Comparison of ENCODE assay signal across 16 cellular contexts in genomic region chr3:32841875-32842505, GRCh38. TPM values are rescaled to one million over a fixed set of nuclear protein-coding genes. Genes with fewer than 3 reads are reported as not detected.
DNase-seq lines count a peak whose midpoint lies in the region; ATAC-seq and TF ChIP-seq lines count a peak whose summit lies in the region.
"Had no signal": no experiment of that assay in that cellular context is flagged by ENCODE, and none has a peak within 500 bp of the region (broad histone marks: within the 10 kb centered on the region; RNA-seq: fewer than 3 reads in every experiment).

No MANE protein-coding gene starts in this region.

- H3K4me1 ChIP-seq in trophoblast cell (ENCODE audit: control insufficient read depth in 1 of 2, insufficient read depth in 2 of 2, low read length in 2 of 2) (peaks cover 48 to 57% of the 10 kb centered on the region in 2 experiments), gastroesophageal sphincter (no peaks in the 10 kb centered on the region)
- H3K4me1 ChIP-seq: Peyer's patch had no signal

- H3K4me2 ChIP-seq in trophoblast cell (ENCODE audit: low read length): no peak overlapping the region

- ATAC-seq in GM18502 (IDR thresholded peaks at IDR 0.05; ENCODE audit: poor library complexity, unreplicated experiment): peak; percentile 55
- no peak for ATAC-seq in gastroesophageal sphincter
- ATAC-seq: left ventricle myocardium superior had no signal

- H4K8ac ChIP-seq in trophoblast cell (ENCODE audit: low read depth, low read length): peak overlapping the region; percentile 31

- H4K12ac ChIP-seq in trophoblast cell (ENCODE audit: low read depth, low read length): no peak overlapping the region

- H3K9me3 Mint-ChIP-seq in T-helper 2 cell treated with Interferon-gamma antibody and Interleukin-4, amounts not matched to agents 5 μg/mL and 100 μg/mL, for 36 hours: no peaks in the 10 kb centered on the region
- H3K9me3 Mint-ChIP-seq: activated CD4-positive, alpha-beta T cell treated with anti-CD3 and anti-CD28 coated beads, Interleukin-2, amount 10 ng/mL, durations not matched to agents 7 days and 5 days; CD4-positive, alpha-beta T cell had no signal

- peak overlapping the region; percentile 13 for H3K4me3 ChIP-seq in NB4 (ENCODE audit: low read depth, low read length)
- no peak overlapping the region for H3K4me3 ChIP-seq in fibroblast of mammary gland (ENCODE audit: control insufficient read depth, low read depth, low read length)
- no peak overlapping the region for H3K4me3 ChIP-seq in trophoblast cell (ENCODE audit: low read depth, low read length)
- no peak overlapping the region for H3K4me3 ChIP-seq in gastroesophageal sphincter
- H3K4me3 ChIP-seq: HAP-1, Peyer's patch had no signal

- no peak overlapping the region for H3K9ac ChIP-seq in trophoblast cell (ENCODE audit: low read length)

- no peak overlapping the region for H3K4me3 Mint-ChIP-seq in T-helper 2 cell treated with Interferon-gamma antibody and Interleukin-4, amounts not matched to agents 5 μg/mL and 100 μg/mL, for 36 hours
- H3K4me3 Mint-ChIP-seq: activated CD4-positive, alpha-beta T cell treated with anti-CD3 and anti-CD28 coated beads, Interleukin-2, amount 10 ng/mL, durations not matched to agents 7 days and 5 days; CD4-positive, alpha-beta T cell had no signal

- DNase-seq in NB4 (ENCODE audit: low read depth) (peak; percentile 66), fibroblast of mammary gland (ENCODE audit: low read depth) (peak; percentile 33), trophoblast cell (peak; percentile 60 to 63), dermis blood vessel endothelial cell (no peak)
- no peak for DNase-seq in stimulated activated naive CD4-positive, alpha-beta T cell treated with Interleukin-2 at 50 U/mL for 16 hours (lab: John Stamatoyannopoulos, UW)
- no peak for DNase-seq in T-helper 2 cell treated with Interferon-gamma antibody and Interleukin-4, amounts not matched to agents 5 μg/mL and 100 μg/mL, for 36 hours (ENCODE audit: low spot score)
- DNase-seq: activated CD4-positive, alpha-beta T cell treated with anti-CD3 and anti-CD28 coated beads, Interleukin-2, amount 10 ng/mL, durations not matched to agents 7 days and 5 days; CD4-positive, alpha-beta T cell; left ventricle myocardium superior; NCI-H345; Peyer's patch; small intestine had no signal

- H3K27me3 Mint-ChIP-seq in T-helper 2 cell treated with Interferon-gamma antibody and Interleukin-4, amounts not matched to agents 5 μg/mL and 100 μg/mL, for 36 hours (ENCODE audit: low read depth): peaks cover 14% of the 10 kb centered on the region
- H3K27me3 Mint-ChIP-seq: CD4-positive, alpha-beta T cell had no signal

- no CpG with 5 or more reads among the region's 5 CpGs for WGBS in trophoblast cell (ENCODE audit: extremely low coverage, insufficient coverage, insufficient read length)
- WGBS in gastroesophageal sphincter (ENCODE audit: low coverage in 1 of 2), 2 donors: 39 to 40% methylated on average over 2 of the region's 5 CpGs

- TF ChIP-seq CTCF in NB4 (IDR thresholded peaks at IDR 0.05; ENCODE audit: low read depth, low read length): no peak
- TF ChIP-seq CTCF in fibroblast of mammary gland (conservative IDR thresholded peaks at IDR 0.05; ENCODE audit: control insufficient read depth, insufficient read depth, low read depth, low read length): no peak
- no peak for TF ChIP-seq CTCF in gastroesophageal sphincter (IDR thresholded peaks at IDR 0.05)

- TF ChIP-seq POLR2A in NB4 (IDR thresholded peaks at IDR 0.05; ENCODE audit: extremely low read depth, insufficient read length): no peak
- no peak for TF ChIP-seq POLR2A in gastroesophageal sphincter (IDR thresholded peaks at IDR 0.05)

- no peaks in the 10 kb centered on the region for H3K9me3 ChIP-seq in trophoblast cell (ENCODE audit: insufficient read depth, low read depth, low read length)
- no peaks in the 10 kb centered on the region for H3K9me3 ChIP-seq in gastroesophageal sphincter
- H3K9me3 ChIP-seq: HAP-1, Peyer's patch had no signal

- peaks cover 15% of the 10 kb centered on the region for H3K79me1 ChIP-seq in trophoblast cell (ENCODE audit: low read length)

- no peak for TF ChIP-seq EP300 in gastroesophageal sphincter (IDR thresholded peaks at IDR 0.05)

- H2BK120ac ChIP-seq in trophoblast cell (ENCODE audit: insufficient read depth, low read length, poor library complexity): peak overlapping the region; percentile 70

- H3K18ac ChIP-seq in trophoblast cell (ENCODE audit: low read length): peak overlapping the region; percentile 77

- H2BK5ac ChIP-seq in trophoblast cell (ENCODE audit: low read depth, low read length, poor library complexity): peak overlapping the region; percentile 27

- H3K14ac ChIP-seq in trophoblast cell (ENCODE audit: low read length): no peak overlapping the region

- H2AK5ac ChIP-seq in trophoblast cell (ENCODE audit: low read length): no peak overlapping the region

- no peaks in the 10 kb centered on the region for H3K36me3 Mint-ChIP-seq in T-helper 2 cell treated with Interferon-gamma antibody and Interleukin-4, amounts not matched to agents 5 μg/mL and 100 μg/mL, for 36 hours (ENCODE audit: low read depth)

- peak overlapping the region; percentile 96 for H3K4ac ChIP-seq in trophoblast cell (ENCODE audit: low read depth, low read length)

- H3K27me3 ChIP-seq in trophoblast cell (ENCODE audit: insufficient read depth, low read length) (no peaks in the 10 kb centered on the region), gastroesophageal sphincter (peaks cover 27% of the 10 kb centered on the region)
- H3K27me3 ChIP-seq: Peyer's patch had no signal

- peak overlapping the region; percentile 34 for H2BK12ac ChIP-seq in trophoblast cell (ENCODE audit: low read length)

- H3K23ac ChIP-seq in trophoblast cell (ENCODE audit: low read length): no peak overlapping the region

- H3K79me2 ChIP-seq in trophoblast cell (ENCODE audit: control insufficient read depth, insufficient read depth, low read length, poor library complexity): peaks cover 32% of the 10 kb centered on the region

- no peaks in the 10 kb centered on the region for H3K36me3 ChIP-seq in trophoblast cell (ENCODE audit: control insufficient read depth in 1 of 2, insufficient read depth in 2 of 2, low read length in 2 of 2)
- H3K36me3 ChIP-seq in gastroesophageal sphincter: no peaks in the 10 kb centered on the region
- H3K36me3 ChIP-seq: HAP-1, Peyer's patch had no signal

- H3K27ac ChIP-seq in trophoblast cell (ENCODE audit: low read depth, low read length) (peak overlapping the region; percentile 44), gastroesophageal sphincter (no peak overlapping the region)
- H3K27ac ChIP-seq: Peyer's patch had no signal

- H3K27ac Mint-ChIP-seq in T-helper 2 cell treated with Interferon-gamma antibody and Interleukin-4, amounts not matched to agents 5 μg/mL and 100 μg/mL, for 36 hours: no peak overlapping the region
- H3K27ac Mint-ChIP-seq: activated CD4-positive, alpha-beta T cell treated with anti-CD3 and anti-CD28 coated beads, Interleukin-2, amount 10 ng/mL, durations not matched to agents 7 days and 5 days; CD4-positive, alpha-beta T cell had no signal

- peaks cover 15% of the 10 kb centered on the region for H3K4me1 Mint-ChIP-seq in T-helper 2 cell treated with Interferon-gamma antibody and Interleukin-4, amounts not matched to agents 5 μg/mL and 100 μg/mL, for 36 hours (ENCODE audit: low read depth)

- H2AFZ ChIP-seq in trophoblast cell (ENCODE audit: insufficient read depth, low read length, poor library complexity): no peak overlapping the region

- H4K91ac ChIP-seq in trophoblast cell (ENCODE audit: low read depth, low read length): peak overlapping the region; percentile 32

RNA-seq across cellular contexts. Expression of gene TRIM71, which starts 24.2 kb away (rescaled TPM):
- 22.6 and 23.2 TPM in 2 replicates for polyA plus RNA-seq in trophoblast cell (2013)
- not detected for total RNA-seq in gastroesophageal sphincter
- total RNA-seq in dermis blood vessel endothelial cell: not detected in 2 replicates
- total RNA-seq: activated CD4-positive, alpha-beta T cell treated with anti-CD3 and anti-CD28 coated beads, Interleukin-2, amount 10 ng/mL, durations not matched to agents 7 days and 5 days; left ventricle myocardium superior; Peyer's patch; T-helper 2 cell treated with Interferon-gamma antibody and Interleukin-4, amounts not matched to agents 100 ng/mL and 5 ng/mL, for 36 hours had no signal

Comparison
In these comparisons a context has a peak if more than half of its experiments do, and no peak if none do; other contexts are left out.
1. DNase-seq: peak in NB4 (single experiment), fibroblast of mammary gland (single experiment) and trophoblast cell (2 of 2); none in stimulated activated naive CD4-positive, alpha-beta T cell treated with Interleukin-2 at 50 U/mL for 16 hours (single experiment), dermis blood vessel endothelial cell (single experiment) and T-helper 2 cell treated with Interferon-gamma antibody and Interleukin-4, amounts not matched to agents 5 μg/mL and 100 μg/mL, for 36 hours (single experiment).